ENCODE assay signal across 3 cellular contexts in genomic region chr9:777978-778377, GRCh38.
"Had no signal": no experiment of that assay in that cellular context is flagged by ENCODE, and none has a peak within 500 bp of the region (broad histone marks: within the 10 kb centered on the region; RNA-seq: fewer than 3 reads in every experiment).

No MANE protein-coding gene starts in this region.

- H3K4me3 ChIP-seq: GM12878 had no signal

- DNase-seq: GDM1, GF-D8 had no signal

- ATAC-seq: GM12878 had no signal
